Comparison of ENCODE assay signal across 1 cellular context in genomic region chr3:129627350-129628168, GRCh38.
TF ChIP-seq lines count a peak whose summit lies in the region.

No MANE protein-coding gene starts in this region.

TF ChIP-seq in HepG2, 621 proteins besides CTCF, POLR2A, EP300 and RAD21 (continued from another document and continues in another):
- peak; percentile 2; the same call in 1 of the 2 replicates for TF ChIP-seq THAP9 (CRISPR knock-in tag; IDR thresholded peaks at IDR 0.05; ENCODE audit: borderline replicate concordance)
- no peak for TF ChIP-seq SMAD3 (CRISPR knock-in tag; IDR thresholded peaks at IDR 0.05)
- no peak for TF ChIP-seq ZBTB3 (CRISPR knock-in tag; IDR thresholded peaks at IDR 0.05; ENCODE audit: borderline replicate concordance, low read depth)
- TF ChIP-seq CHCHD3 (CRISPR knock-in tag; IDR thresholded peaks at IDR 0.05): no peak
- no peak for TF ChIP-seq PAX8 (CRISPR knock-in tag; IDR thresholded peaks at IDR 0.05; ENCODE audit: borderline replicate concordance)
- peak; percentile 74 for TF ChIP-seq ZFY (CRISPR knock-in tag; IDR thresholded peaks at IDR 0.05)
- TF ChIP-seq FOXP1 (IDR thresholded peaks at IDR 0.05): no peak
- no peak for TF ChIP-seq FOXP1 (CRISPR knock-in tag; IDR thresholded peaks at IDR 0.05)
- TF ChIP-seq TCF7 (IDR thresholded peaks at IDR 0.05; ENCODE audit: low read depth): no peak
- no peak for TF ChIP-seq TRIM22 (IDR thresholded peaks at IDR 0.05)
- TF ChIP-seq ZNF788 (CRISPR knock-in tag; IDR thresholded peaks at IDR 0.05; ENCODE audit: borderline replicate concordance): peak; percentile 56; the same call in 1 of the 2 replicates
- no peak for TF ChIP-seq ATM (IDR thresholded peaks at IDR 0.05; ENCODE audit: borderline replicate concordance)
- TF ChIP-seq ZNF414 (CRISPR knock-in tag; IDR thresholded peaks at IDR 0.05): no peak; the same call in 1 of the 2 replicates
- TF ChIP-seq ZNF282 (IDR thresholded peaks at IDR 0.05; ENCODE audit: partially characterized antibody): no peak
- TF ChIP-seq PPARG (CRISPR knock-in tag; conservative IDR thresholded peaks at IDR 0.05): no peak; the same call in 1 of the 2 replicates
- TF ChIP-seq ZNF446 (CRISPR knock-in tag; IDR thresholded peaks at IDR 0.05): peak; percentile 22; the same call in 1 of the 2 replicates
- no peak for TF ChIP-seq HOXA5 (CRISPR knock-in tag; IDR thresholded peaks at IDR 0.05)
- no peak for TF ChIP-seq RNF2 (conservative IDR thresholded peaks at IDR 0.05; ENCODE audit: low read depth)
- no peak for TF ChIP-seq ZBTB40 (IDR thresholded peaks at IDR 0.05)
- no peak for TF ChIP-seq ZBTB40 (CRISPR knock-in tag; IDR thresholded peaks at IDR 0.05)
- 0 out of 2 replicates have a peak, but pooled peaks have one; percentile 66 for TF ChIP-seq MTF2 (CRISPR knock-in tag; IDR thresholded peaks at IDR 0.05; ENCODE audit: borderline replicate concordance)
- TF ChIP-seq ZNF207 (IDR thresholded peaks at IDR 0.05; ENCODE audit: borderline replicate concordance): no peak
- no peak for TF ChIP-seq ZNF883 (CRISPR knock-in tag; IDR thresholded peaks at IDR 0.05; ENCODE audit: not compliant biosample characterization)
- TF ChIP-seq FOXP4 (CRISPR knock-in tag; IDR thresholded peaks at IDR 0.05): no peak
- TF ChIP-seq SMAD9 (CRISPR knock-in tag; IDR thresholded peaks at IDR 0.05): no peak
- TF ChIP-seq NFE2 (CRISPR knock-in tag; IDR thresholded peaks at IDR 0.05): no peak
- TF ChIP-seq TBL1XR1 (IDR thresholded peaks at IDR 0.05; ENCODE audit: borderline replicate concordance, low read length, partially characterized antibody): peak; percentile 6
- peak; percentile 64; the same call in 1 of the 2 replicates for TF ChIP-seq ZC3H13 (CRISPR knock-in tag; IDR thresholded peaks at IDR 0.05)
- TF ChIP-seq TCF12 (IDR thresholded peaks at IDR 0.05): no peak
- TF ChIP-seq TCF12 (CRISPR knock-in tag; IDR thresholded peaks at IDR 0.05): peak; percentile 39; the same call in 1 of the 2 replicates
- no peak for TF ChIP-seq MTA1 (CRISPR knock-in tag; IDR thresholded peaks at IDR 0.05; ENCODE audit: borderline replicate concordance)
- no peak for TF ChIP-seq ZNF460 (CRISPR knock-in tag; IDR thresholded peaks at IDR 0.05; ENCODE audit: borderline replicate concordance)
- no peak for TF ChIP-seq THRA (CRISPR knock-in tag; IDR thresholded peaks at IDR 0.05; ENCODE audit: borderline replicate concordance)
- TF ChIP-seq MBNL3 (CRISPR knock-in tag; conservative IDR thresholded peaks at IDR 0.05): no peak
- TF ChIP-seq MAF1 (CRISPR knock-in tag; IDR thresholded peaks at IDR 0.05; ENCODE audit: borderline replicate concordance): no peak
- no peak for TF ChIP-seq SRSF4 (IDR thresholded peaks at IDR 0.05; ENCODE audit: low read depth, low read length, poor library complexity, severe bottlenecking)
- TF ChIP-seq FOSL1 (CRISPR knock-in tag; IDR thresholded peaks at IDR 0.05; ENCODE audit: borderline replicate concordance): no peak
- no peak for TF ChIP-seq ZNF83 (CRISPR knock-in tag; IDR thresholded peaks at IDR 0.05; ENCODE audit: borderline replicate concordance)
- TF ChIP-seq NCOA1 (CRISPR knock-in tag; IDR thresholded peaks at IDR 0.05): peak; percentile 80
- no peak for TF ChIP-seq SMARCC2 (IDR thresholded peaks at IDR 0.05)
- peak; percentile 64; the same call in 1 of the 2 replicates for TF ChIP-seq ZNF619 (CRISPR knock-in tag; IDR thresholded peaks at IDR 0.05)
- TF ChIP-seq PLRG1 (conservative IDR thresholded peaks at IDR 0.05): no peak
- TF ChIP-seq ZNF333 (CRISPR knock-in tag; IDR thresholded peaks at IDR 0.05; ENCODE audit: borderline replicate concordance): peak; percentile 40; the same call in 1 of the 2 replicates
- peak; percentile 6 for TF ChIP-seq PHF5A (CRISPR knock-in tag; IDR thresholded peaks at IDR 0.05; ENCODE audit: low read depth, unreplicated experiment)
- TF ChIP-seq ZFP36 (IDR thresholded peaks at IDR 0.05; ENCODE audit: borderline replicate concordance, low read depth, low read length, partially characterized antibody): no peak
- TF ChIP-seq ATRX (CRISPR knock-in tag; IDR thresholded peaks at IDR 0.05; ENCODE audit: borderline replicate concordance): no peak
- TF ChIP-seq TOPORS (CRISPR knock-in tag; IDR thresholded peaks at IDR 0.05): no peak
- no peak for TF ChIP-seq ZNF660 (CRISPR knock-in tag; IDR thresholded peaks at IDR 0.05; ENCODE audit: borderline replicate concordance, low read depth)
- TF ChIP-seq ZNF33B (CRISPR knock-in tag; IDR thresholded peaks at IDR 0.05): no peak
- no peak for TF ChIP-seq RBAK (CRISPR knock-in tag; IDR thresholded peaks at IDR 0.05)
- no peak for TF ChIP-seq ZBTB37 (CRISPR knock-in tag; IDR thresholded peaks at IDR 0.05)
- TF ChIP-seq GTF2F1 (IDR thresholded peaks at IDR 0.05; ENCODE audit: low read length): no peak
- TF ChIP-seq CENPX (CRISPR knock-in tag; IDR thresholded peaks at IDR 0.05): no peak
- TF ChIP-seq ZNF17 (CRISPR knock-in tag; IDR thresholded peaks at IDR 0.05): no peak
- no peak for TF ChIP-seq MLLT10 (CRISPR knock-in tag; IDR thresholded peaks at IDR 0.05)
